ENCODE assay signal across 19 cellular contexts in genomic region chr17:11023639-11024479, GRCh38.
A peak's percentile ranks its signal among the peaks of the same experiment; 100 is the strongest.
DNase-seq lines count a peak whose midpoint lies in the region; ATAC-seq, FAIRE-seq and TF ChIP-seq lines count a peak whose summit lies in the region.
"Had no signal": no experiment of that assay in that cellular context is flagged by ENCODE, and none has a peak within 500 bp of the region (broad histone marks: within the 10 kb centered on the region; RNA-seq: fewer than 3 reads in every experiment).

No MANE protein-coding gene starts in this region.

- TF ChIP-seq CTCF in foreskin keratinocyte (conservative IDR thresholded peaks at IDR 0.05) (no peak), nephron (IDR thresholded peaks at IDR 0.05; ENCODE audit: unreplicated experiment in 3 of 3) (no peak), upper lobe of left lung (IDR thresholded peaks at IDR 0.05) (no peak)

- no peaks in the 10 kb centered on the region for H3K36me3 ChIP-seq in upper lobe of left lung

- DNase-seq in foreskin keratinocyte (peak in 1 of 2 donors; percentile 68), left kidney (ENCODE audit: low read depth, low spot score) (peak; percentile 9), upper lobe of left lung (no peak), superior temporal gyrus (ENCODE audit: extremely low spot score) (no peak), GM12892 (ENCODE audit: insufficient read length) (no peak)
- DNase-seq: C1 segment of cervical spinal cord; Calu3; CD4-positive, alpha-beta memory T cell; COR-L47; DMS53; DMS79 treated with DMSO at 0.1 percent for 48 hours; GF-D8; GM23248; H9 had no signal

- peak overlapping the region; percentile 3 to 46 (median 20) for H3K27ac Mint-ChIP-seq in nephron
- H3K27ac Mint-ChIP-seq: CD4-positive, alpha-beta memory T cell had no signal

- 51 to 62% methylated on average over 5 of the region's 5 CpGs for WGBS in upper lobe of left lung, 2 donors

- H3K27me3 ChIP-seq in foreskin keratinocyte: no peaks in the 10 kb centered on the region
- no peaks in the 10 kb centered on the region for H3K27me3 ChIP-seq in upper lobe of left lung

- H3K9me3 ChIP-seq in upper lobe of left lung: no peaks in the 10 kb centered on the region

- FAIRE-seq in GM12892 (lab: Jason Lieb, UNC): no peak
- FAIRE-seq: GM12891, H1 had no signal

- H3K4me3 Mint-ChIP-seq in nephron: no peak overlapping the region
- H3K4me3 Mint-ChIP-seq: CD4-positive, alpha-beta memory T cell; H9 had no signal

- ATAC-seq in foreskin keratinocyte (peak; percentile 35), upper lobe of left lung (ENCODE audit: low FRiP score in 2 of 2) (no peak), HG03432 (IDR thresholded peaks at IDR 0.05; ENCODE audit: unreplicated experiment) (no peak)
- ATAC-seq: HCT116 had no signal

- no peak for TF ChIP-seq EP300 in upper lobe of left lung (IDR thresholded peaks at IDR 0.05)

- peaks cover 21% of the 10 kb centered on the region for H3K4me1 Mint-ChIP-seq in nephron
- H3K4me1 Mint-ChIP-seq: CD4-positive, alpha-beta memory T cell had no signal

- no peak for TF ChIP-seq POLR2A in upper lobe of left lung (IDR thresholded peaks at IDR 0.05)
- no peak for TF ChIP-seq POLR2A in GM12892 (IDR thresholded peaks at IDR 0.05; ENCODE audit: low read depth, low read length)

- no peaks in the 10 kb centered on the region for H3K36me3 Mint-ChIP-seq in nephron (ENCODE audit: low read depth)
- H3K36me3 Mint-ChIP-seq: CD4-positive, alpha-beta memory T cell had no signal

- no peak overlapping the region for H3K4me3 ChIP-seq in upper lobe of left lung
- H3K4me3 ChIP-seq: GM23248 had no signal

- H3K4me1 ChIP-seq in foreskin keratinocyte (peaks cover 5% of the 10 kb centered on the region), upper lobe of left lung (no peaks in the 10 kb centered on the region)

- peaks cover 4% of the 10 kb centered on the region for H3K27me3 Mint-ChIP-seq in nephron (ENCODE audit: low read depth)

- no peak overlapping the region for H3K27ac ChIP-seq in foreskin keratinocyte
- H3K27ac ChIP-seq in upper lobe of left lung: no peak overlapping the region
- H3K27ac ChIP-seq: GM23248 had no signal

- no peaks in the 10 kb centered on the region for H3K9me3 Mint-ChIP-seq in nephron
- H3K9me3 Mint-ChIP-seq: H9 had no signal
